ENCODE assay signal across 8 cellular contexts in the genomic region with DNA sequence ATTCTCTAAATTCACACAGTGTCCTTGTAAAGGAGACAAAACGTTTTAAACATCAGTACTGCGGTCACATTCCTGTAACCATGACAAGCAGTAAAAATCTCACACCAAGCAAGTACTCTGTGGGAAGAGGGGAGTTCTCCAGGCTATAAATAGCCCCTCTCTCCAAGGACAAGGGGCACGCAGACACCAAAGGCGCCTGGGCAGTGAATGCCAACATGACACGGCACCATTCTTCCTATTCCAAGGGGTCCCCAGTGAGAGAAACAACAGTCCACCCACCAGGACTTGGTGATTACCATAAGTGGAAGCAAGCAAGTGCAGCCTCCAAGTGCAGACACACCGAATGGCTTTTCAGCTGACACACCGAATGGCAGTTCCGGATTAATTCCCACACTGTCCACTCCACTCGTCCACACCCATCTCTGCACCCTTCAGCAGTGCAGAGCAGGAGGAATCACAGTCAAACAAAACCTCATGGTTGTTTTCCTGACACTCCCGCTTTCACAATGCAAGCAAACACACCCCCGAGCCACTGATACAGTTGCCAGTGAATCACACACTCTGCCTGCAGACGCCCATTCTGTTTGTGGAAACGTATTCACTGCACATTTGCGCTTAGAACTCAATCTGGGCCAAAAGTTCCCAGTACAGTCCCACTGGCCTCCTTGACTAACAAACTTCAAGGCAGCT. TPM values are rescaled to one million over a fixed set of nuclear protein-coding genes. Genes with fewer than 3 reads are reported as not detected.
DNase-seq lines count a peak whose midpoint lies in the region; ATAC-seq and TF ChIP-seq lines count a peak whose summit lies in the region.

No MANE protein-coding gene starts in this region.

- H3K27ac ChIP-seq in H9 (ENCODE audit: insufficient read length, low read depth, low read length) (no peak overlapping the region), SJCRH30 (no peak overlapping the region; the same call in 1 of the 2 replicates), duodenal mucosa (ENCODE audit: low read depth, low read length) (peak overlapping the region; percentile 15), mesenchymal stem cell (ENCODE audit: low read length, poor library complexity, severe bottlenecking) (peak overlapping the region; percentile 14), tibial artery (peak overlapping the region; percentile 95 to 97)

- H3K9me3 ChIP-seq in H9 (ENCODE audit: control insufficient read depth, low read depth, low read length) (no peaks in the 10 kb centered on the region), SJCRH30 (replicated peaks) (no peaks in the 10 kb centered on the region), duodenal mucosa (ENCODE audit: control insufficient read depth in 1 of 2, low read length in 2 of 2) (no peaks in the 10 kb centered on the region), mesenchymal stem cell (ENCODE audit: control insufficient read depth, low read length) (no peaks in the 10 kb centered on the region), tibial artery (no peaks in the 10 kb centered on the region)

- H3K9me3 Mint-ChIP-seq in H9: no peaks in the 10 kb centered on the region

- no peaks in the 10 kb centered on the region for H3K36me3 ChIP-seq in SJCRH30
- H3K36me3 ChIP-seq in duodenal mucosa (ENCODE audit: control insufficient read depth in 1 of 2, insufficient read depth in 2 of 2, low read length in 2 of 2): peaks cover 0 to 4% of the 10 kb centered on the region in 2 donors
- H3K36me3 ChIP-seq in mesenchymal stem cell (ENCODE audit: control insufficient read depth in 1 of 2, insufficient read depth in 2 of 2, low read depth in 1 of 2, low read length in 2 of 2): peaks cover 6 to 8% of the 10 kb centered on the region in 2 experiments
- H3K36me3 ChIP-seq in tibial artery: no peaks in the 10 kb centered on the region

- peak overlapping the region; percentile 28 for H3K23ac ChIP-seq in H9 (ENCODE audit: insufficient read length, low read depth, low read length)
- peak overlapping the region in 1 of 2 experiments; percentile 16 for H3K23ac ChIP-seq in mesenchymal stem cell (ENCODE audit: low read length in 2 of 2)

- peak overlapping the region; percentile 20 for H3K9ac ChIP-seq in H9 (ENCODE audit: extremely low read depth, insufficient read length, low read length)
- peak overlapping the region; percentile 76 to 86 for H3K9ac ChIP-seq in duodenal mucosa (ENCODE audit: low read depth in 1 of 2, low read length in 2 of 2)
- H3K9ac ChIP-seq in mesenchymal stem cell (ENCODE audit: low read length): peak overlapping the region; percentile 91

- no peak overlapping the region for H3T11ph ChIP-seq in H9 (ENCODE audit: low read length)

- H2BK5ac ChIP-seq in H9 (ENCODE audit: insufficient read length, low read length): no peak overlapping the region
- no peak overlapping the region for H2BK5ac ChIP-seq in mesenchymal stem cell (ENCODE audit: low read depth, low read length, poor library complexity, severe bottlenecking)

- no peak overlapping the region for H2BK12ac ChIP-seq in H9 (ENCODE audit: insufficient read length, low read depth, low read length)
- peak overlapping the region; percentile 15 to 30 for H2BK12ac ChIP-seq in mesenchymal stem cell (ENCODE audit: low read length in 2 of 2)

- no peak overlapping the region for H4K8ac ChIP-seq in H9 (replicated peaks; ENCODE audit: insufficient read length, low read depth, low read length)
- H4K8ac ChIP-seq in mesenchymal stem cell (ENCODE audit: low read length): peak overlapping the region; percentile 69

- H3K14ac ChIP-seq in H9 (ENCODE audit: insufficient read depth, low read length) (no peak overlapping the region), mesenchymal stem cell (ENCODE audit: low read length in 2 of 2) (no peak overlapping the region)

- H3K23me2 ChIP-seq in H9 (ENCODE audit: insufficient read length, low read depth, low read length, poor library complexity, severe bottlenecking): peaks cover 24% of the 10 kb centered on the region

- no peak for ATAC-seq in HG03521 (IDR thresholded peaks at IDR 0.05; ENCODE audit: unreplicated experiment)

- H2BK15ac ChIP-seq in H9 (ENCODE audit: low read depth, low read length) (no peak overlapping the region), mesenchymal stem cell (ENCODE audit: low read depth, poor library complexity, severe bottlenecking) (no peak overlapping the region)

- H3K4me2 ChIP-seq in H9 (ENCODE audit: insufficient read depth, insufficient read length, low read length) (peak overlapping the region; percentile 80), mesenchymal stem cell (ENCODE audit: low read length, poor library complexity, severe bottlenecking) (peak overlapping the region; percentile 51)

- H2AK5ac ChIP-seq in H9 (ENCODE audit: insufficient read length, low read length): no peak overlapping the region
- no peak overlapping the region for H2AK5ac ChIP-seq in mesenchymal stem cell (ENCODE audit: low read length, severe bottlenecking)

- H2AFZ ChIP-seq in H9 (ENCODE audit: low read length) (no peak overlapping the region), mesenchymal stem cell (ENCODE audit: low read depth, low read length) (no peak overlapping the region)

- peak overlapping the region; percentile 80 for H3K4me3 ChIP-seq in SJCRH30
- H3K4me3 ChIP-seq in duodenal mucosa (ENCODE audit: low read depth in 1 of 2, low read length in 2 of 2): peak overlapping the region; percentile 80 to 91
- H3K4me3 ChIP-seq in mesenchymal stem cell (ENCODE audit: insufficient read depth in 1 of 2, low read depth in 1 of 2, low read length in 2 of 2): peak overlapping the region; percentile 40 to 93
- peak overlapping the region; percentile 93 to 96 for H3K4me3 ChIP-seq in tibial artery

- no peaks in the 10 kb centered on the region for H4K20me1 ChIP-seq in H9 (ENCODE audit: control insufficient read depth, insufficient read depth, insufficient read length)

- peaks cover 25% of the 10 kb centered on the region for H3K27me3 Mint-ChIP-seq in H9 (ENCODE audit: low read depth)

- no peak overlapping the region for H4K91ac ChIP-seq in H9 (ENCODE audit: insufficient read length, low read depth, low read length)
- no peak overlapping the region for H4K91ac ChIP-seq in mesenchymal stem cell (ENCODE audit: low read length)

- WGBS in H9 (ENCODE audit: extremely low coverage, insufficient read length, low lambda C conversion rate): no CpG with 5 or more reads among the region's 14 CpGs
- 19% methylated on average over 14 of the region's 14 CpGs for WGBS in mesenchymal stem cell

- no peak overlapping the region for H2BK120ac ChIP-seq in H9 (ENCODE audit: low read depth, low read length, poor library complexity, severe bottlenecking)
- no peak overlapping the region for H2BK120ac ChIP-seq in mesenchymal stem cell (ENCODE audit: low read depth, low read length)

- H3K18ac ChIP-seq in H9 (ENCODE audit: insufficient read length, low read depth, low read length): no peak overlapping the region
- peak overlapping the region in 1 of 2 experiments; percentile 33 for H3K18ac ChIP-seq in mesenchymal stem cell (ENCODE audit: low read depth in 1 of 2, low read length in 2 of 2)

- no peak overlapping the region; a peak in 2 of 7 replicates for H3K27ac Mint-ChIP-seq in H9

- H3K79me1 ChIP-seq in H9 (ENCODE audit: insufficient read depth, low read depth, low read length, poor library complexity, severe bottlenecking) (peaks cover 27% of the 10 kb centered on the region), mesenchymal stem cell (replicated peaks; ENCODE audit: low read length, poor library complexity, severe bottlenecking) (no peaks in the 10 kb centered on the region)

- TF ChIP-seq CTCF in H9 (conservative IDR thresholded peaks at IDR 0.05): no peak
- no peak for TF ChIP-seq CTCF in tibial artery (IDR thresholded peaks at IDR 0.05)

- no peak overlapping the region for H4K5ac ChIP-seq in H9 (ENCODE audit: insufficient read length, low read depth, low read length)

- DNase-seq in H9 (no peak), SJCRH30 (no peak), mesenchymal stem cell (peak; percentile 88), tibial artery (peak; percentile 77 to 81), NCI-H1930 (lab: John Stamatoyannopoulos, UW) (no peak), NCI-H1694 treated with DMSO at 0.1 percent for 48 hours (lab: John Stamatoyannopoulos, UW) (no peak)

- H3K27me3 ChIP-seq in H9 (ENCODE audit: insufficient read depth, low read length): no peaks in the 10 kb centered on the region; the same call in 1 of the 2 replicates
- H3K27me3 ChIP-seq in SJCRH30: no peaks in the 10 kb centered on the region
- no peaks in the 10 kb centered on the region for H3K27me3 ChIP-seq in duodenal mucosa (ENCODE audit: control insufficient read depth in 1 of 2, insufficient read depth in 2 of 2, low read length in 2 of 2)
- no peaks in the 10 kb centered on the region for H3K27me3 ChIP-seq in mesenchymal stem cell (ENCODE audit: control insufficient read depth in 1 of 2, insufficient read depth in 1 of 2, low read length in 2 of 2)
- H3K27me3 ChIP-seq in tibial artery: no peaks in the 10 kb centered on the region

- peak overlapping the region; percentile 89 to 91 for H3K4me3 Mint-ChIP-seq in H9

- no peak overlapping the region for H3K4ac ChIP-seq in H9 (ENCODE audit: low read depth, low read length)
- H3K4ac ChIP-seq in mesenchymal stem cell (ENCODE audit: low read depth in 1 of 2, low read length in 2 of 2): peak overlapping the region in 1 of 2 experiments; percentile 54

- H3K36me3 Mint-ChIP-seq in H9 (ENCODE audit: insufficient read depth in 1 of 3, low read depth in 3 of 3): peaks cover 0 to 7% (median 2%) of the 10 kb centered on the region in 3 experiments; a peak in 4 of 7 replicates

- no peak overlapping the region for H2BK20ac ChIP-seq in H9 (ENCODE audit: low read depth, low read length, poor library complexity, severe bottlenecking)

- H3K4me1 Mint-ChIP-seq in H9: peaks cover 46 to 47% of the 10 kb centered on the region in 2 experiments

- H3K56ac ChIP-seq in H9 (ENCODE audit: insufficient read length, low read depth, low read length): no peak overlapping the region

- intact Hi-C loops in tibial artery (cut with DNase I; ENCODE audit: low total_unique reads): loop anchor here (5.0 kb wide), 2 partner anchors 54 to 859 kb away; a partner anchor contains a TSS

- peaks cover 12% of the 10 kb centered on the region for H3K4me1 ChIP-seq in H9 (ENCODE audit: insufficient read depth, low read length)
- peaks cover 54% of the 10 kb centered on the region for H3K4me1 ChIP-seq in SJCRH30
- peaks cover 39 to 74% of the 10 kb centered on the region in 2 donors for H3K4me1 ChIP-seq in duodenal mucosa (ENCODE audit: control insufficient read depth in 1 of 2, insufficient read depth in 2 of 2, low read length in 2 of 2)
- H3K4me1 ChIP-seq in mesenchymal stem cell (ENCODE audit: control insufficient read depth, insufficient read depth, low read depth, low read length): peaks cover 41% of the 10 kb centered on the region
- peaks cover 0 to 73% (median 61%) of the 10 kb centered on the region in 4 donors for H3K4me1 ChIP-seq in tibial artery

- peaks cover 49% of the 10 kb centered on the region for H3K79me2 ChIP-seq in H9 (ENCODE audit: insufficient read depth, low read length)

RNA-seq across cellular contexts. Expression of a gene that starts 1.8 kb away (rescaled TPM):
- 107 and 112 TPM in 2 replicates for total RNA-seq in H9 (2021)
- total RNA-seq in SJCRH30 (2014; rRNA removed; shearing (Covaris generic)): 195 TPM in 2 replicates
- 262 TPM for polyA plus RNA-seq in mesenchymal stem cell (2013, experiment 1 of 2)
- 266 TPM for polyA plus RNA-seq in mesenchymal stem cell (2013, experiment 2 of 2)

RNA-seq across cellular contexts. Expression of a gene that starts 49.0 kb away (rescaled TPM):
- total RNA-seq in H9 (2021): 0.61 and 1.1 TPM in 2 replicates
- total RNA-seq in SJCRH30 (2014; rRNA removed; shearing (Covaris generic)): 38.8 and 42.4 TPM in 2 replicates
- polyA plus RNA-seq in mesenchymal stem cell (2013, experiment 1 of 2): 0.40 TPM
- 0.14 TPM for polyA plus RNA-seq in mesenchymal stem cell (2013, experiment 2 of 2)

RNA-seq across cellular contexts. Expression of a gene that starts 53.9 kb away (rescaled TPM):
- 82.9 and 85.7 TPM in 2 replicates for total RNA-seq in H9 (2021)
- total RNA-seq in SJCRH30 (2014; rRNA removed; shearing (Covaris generic)): 70.3 and 76.9 TPM in 2 replicates
- 110 TPM for polyA plus RNA-seq in mesenchymal stem cell (2013, experiment 1 of 2)
- 108 TPM for polyA plus RNA-seq in mesenchymal stem cell (2013, experiment 2 of 2)

Comparison
In these comparisons a context has a peak if more than half of its experiments do, and no peak if none do; other contexts are left out.
1. DNase-seq: peak in mesenchymal stem cell (single experiment) and tibial artery (2 of 2); none in H9 (single experiment), SJCRH30 (0 of 2), NCI-H1930 (0 of 2) and NCI-H1694 treated with DMSO at 0.1 percent for 48 hours (single experiment).
2. H3K27ac ChIP-seq: peak in duodenal mucosa (single experiment), mesenchymal stem cell (single experiment) and tibial artery (2 of 2); none in H9 (single experiment) and SJCRH30 (single experiment).
3. H3K9ac ChIP-seq: peak in every context shown above with its lines; median percentile 91 in mesenchymal stem cell; 81 in duodenal mucosa; 20 in H9.
4. RNA of a gene that starts 49.0 kb away (total RNA-seq): 38.8 to 42.4 TPM in SJCRH30; 0.61 to 1.1 TPM in H9; every median in the first group is over 10 times any median in the second.
5. Peak in every context shown above with its lines, with median percentiles within 50 percentile points of each other: H3K4me3 ChIP-seq.